ENCODE assay signal across 26 cellular contexts in genomic region chr2:48619526-48619925, GRCh38. TPM values are rescaled to one million over a fixed set of nuclear protein-coding genes. Genes with fewer than 3 reads are reported as not detected.
"Had no signal": no experiment of that assay in that cellular context is flagged by ENCODE, and none has a peak within 500 bp of the region (broad histone marks: within the 10 kb centered on the region; RNA-seq: fewer than 3 reads in every experiment).

No MANE protein-coding gene starts in this region.

- H3K9me3 ChIP-seq: suprapubic skin, testis, thoracic aorta, thyroid gland, tibial artery, tibial nerve, transverse colon, upper lobe of left lung, upper lobe of right lung, uterus, vagina had no signal

- H3K36me3 ChIP-seq: stomach, suprapubic skin, thoracic aorta, thyroid gland, tibial artery, tibial nerve, transverse colon, upper lobe of left lung, upper lobe of right lung, uterus, vagina had no signal

- DNase-seq: stimulated activated CD4-positive, alpha-beta T cell treated with anti-CD3 and anti-CD28 coated beads, Interleukin-2, amount 100 ng/mL, for 24 hours; stimulated activated CD4-positive, alpha-beta T cell treated with anti-CD3 and anti-CD28 coated beads, Interleukin-2, amount 100 ng/mL, for 48 hours; stimulated activated CD4-positive, alpha-beta T cell treated with anti-CD3 and anti-CD28 coated beads, Interleukin-4, amount 100 ng/mL, for 1 hour; stimulated activated CD4-positive, alpha-beta T cell treated with anti-CD3 and anti-CD28 coated beads, Interleukin-4, amount 100 ng/mL, for 4 hours; stimulated activated CD8-positive, alpha-beta memory T cell treated with anti-CD3 and anti-CD28 coated beads, Interleukin-4, amount 100 ng/mL, for 48 hours; stimulated activated naive B cell treated with anti-CD40 and anti-IgM and Interleukin-4, amounts not matched to agents 10 μg/mL and 1 μg/mL and 100 μg/mL, for 72 hours; stimulated activated naive CD4-positive, alpha-beta T cell; stimulated activated naive CD4-positive, alpha-beta T cell treated with Interleukin-2 at 50 U/mL for 16 hours; stimulated activated naive CD8-positive, alpha-beta T cell treated with anti-CD3 and anti-CD28 coated beads, Interleukin-15, amount 100 ng/mL, for 72 hours; stimulated activated naive CD8-positive, alpha-beta T cell treated with anti-CD3 and anti-CD28 coated beads, Interleukin-15, Interleukin-2, amounts not matched to agents 100 U/mL and 50 U/mL, for 24 hours; stomach; substantia nigra; testis; thyroid gland; tibial artery; transverse colon; upper lobe of left lung; upper lobe of right lung; uterus had no signal

- H3K27me3 ChIP-seq: suprapubic skin, testis, thyroid gland, tibial artery, tibial nerve, transverse colon, upper lobe of left lung, upper lobe of right lung, uterus, vagina had no signal

- H3K4me1 ChIP-seq: stomach, suprapubic skin, testis, thyroid gland, tibial artery, tibial nerve, transverse colon, upper lobe of left lung, upper lobe of right lung, uterus, vagina had no signal

- ATAC-seq: stimulated activated effector memory CD8-positive, alpha-beta T cell treated with anti-CD3 and anti-CD28 coated beads, Interleukin-12 subunit alpha, Interleukin-12 subunit beta, amount 100 ng/mL, for 72 hours; stimulated activated memory B cell treated with anti-CD40 and anti-IgM and Interleukin-4, amounts not matched to agents 10 μg/mL and 1 μg/mL and 100 μg/mL, for 72 hours; stimulated activated naive B cell treated with anti-CD40 and anti-IgM and Interleukin-4, amounts not matched to agents 10 μg/mL and 1 μg/mL and 100 μg/mL, for 72 hours; stimulated activated naive CD8-positive, alpha-beta T cell treated with anti-CD3 and anti-CD28 coated beads, Interleukin-15, amount 100 ng/mL, for 72 hours; stimulated activated naive CD8-positive, alpha-beta T cell treated with anti-CD3 and anti-CD28 coated beads, Interleukin-15, Interleukin-2, amounts not matched to agents 100 U/mL and 50 U/mL, for 24 hours; upper lobe of right lung had no signal

- H3K27ac ChIP-seq: stomach, suprapubic skin, testis, thoracic aorta, thyroid gland, tibial artery, tibial nerve, transverse colon, upper lobe of left lung, upper lobe of right lung, uterus, vagina had no signal

- H3K4me3 ChIP-seq: stomach, suprapubic skin, testis, thoracic aorta, thyroid gland, tibial artery, tibial nerve, transverse colon, upper lobe of left lung, upper lobe of right lung, uterus, vagina had no signal

RNA-seq across cellular contexts. Expression of gene GTF2A1L, which starts 1.9 kb away (rescaled TPM):
- total RNA-seq: upper lobe of right lung, ureter had no signal
